In genomic region chr7:26638140-26638539, GRCh38 we compare ENCODE assay signal across 7 cellular contexts.
"Had no signal": no experiment of that assay in that cellular context is flagged by ENCODE, and none has a peak within 500 bp of the region (broad histone marks: within the 10 kb centered on the region; RNA-seq: fewer than 3 reads in every experiment).

No MANE protein-coding gene starts in this region.

- H3K27ac ChIP-seq: GM23248 had no signal

- DNase-seq: GM23248, GOT3, H7, KG1 had no signal

- H2AFZ ChIP-seq: GM23248 had no signal

- H3K4me1 ChIP-seq: HAP-1 had no signal

- ATAC-seq: HCT116 had no signal

- FAIRE-seq: HTR-8/SVneo had no signal

- H3K9me3 ChIP-seq: HAP-1 had no signal

- H3K4me3 ChIP-seq: GM23248, HAP-1 had no signal

- H3K9ac ChIP-seq: GM23248 had no signal

- H3K36me3 ChIP-seq: HAP-1 had no signal
